In the genomic region with DNA sequence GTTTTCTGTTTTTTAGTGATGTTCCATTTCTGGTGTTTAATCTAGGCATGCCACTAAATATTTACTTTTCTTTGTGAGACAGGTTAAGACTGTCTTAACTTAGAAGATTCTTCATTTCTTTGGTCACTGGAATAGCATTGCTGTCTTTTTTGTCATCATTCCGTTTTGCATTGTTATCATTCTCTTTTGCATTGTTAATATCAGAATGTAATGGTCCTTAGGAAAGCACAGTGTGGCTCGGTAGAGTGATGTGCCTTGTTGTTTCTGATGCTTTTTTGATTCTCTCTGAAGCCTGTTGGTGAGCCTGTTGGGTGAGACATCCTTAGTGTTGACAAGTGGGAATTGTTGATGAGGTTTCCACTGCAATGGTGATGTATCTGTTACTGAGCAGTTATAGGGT, we compare ENCODE assay signal across 4 cellular contexts.
TF ChIP-seq lines count a peak whose summit lies in the region.

No MANE protein-coding gene starts in this region.

TF ChIP-seq in SK-N-SH treated with all-trans-retinoic acid at 6 μM for 48 hours, 23 proteins besides CTCF, POLR2A, EP300 and RAD21:
- TF ChIP-seq ZFP30 (CRISPR knock-in tag; IDR thresholded peaks at IDR 0.05), result 0 out of 2 replicates have a peak, but pooled peaks have one; percentile 16
- no peak for TF ChIP-seq TOX (CRISPR knock-in tag; IDR thresholded peaks at IDR 0.05; ENCODE audit: borderline replicate concordance)

TF ChIP-seq in SK-N-SH, 30 proteins besides CTCF, POLR2A, EP300 and RAD21:
- TF ChIP-seq, protein P1, sequence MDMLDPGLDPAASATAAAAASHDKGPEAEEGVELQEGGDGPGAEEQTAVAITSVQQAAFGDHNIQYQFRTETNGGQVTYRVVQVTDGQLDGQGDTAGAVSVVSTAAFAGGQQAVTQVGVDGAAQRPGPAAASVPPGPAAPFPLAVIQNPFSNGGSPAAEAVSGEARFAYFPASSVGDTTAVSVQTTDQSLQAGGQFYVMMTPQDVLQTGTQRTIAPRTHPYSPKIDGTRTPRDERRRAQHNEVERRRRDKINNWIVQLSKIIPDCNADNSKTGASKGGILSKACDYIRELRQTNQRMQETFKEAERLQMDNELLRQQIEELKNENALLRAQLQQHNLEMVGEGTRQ (IDR thresholded peaks at IDR 0.05; ENCODE audit: borderline replicate concordance, low read depth, low read length), result no peak
- TF ChIP-seq FOXJ3 (CRISPR knock-in tag; IDR thresholded peaks at IDR 0.05) (no peak), POLR2AphosphoS5 (IDR thresholded peaks at IDR 0.05; ENCODE audit: low read depth, low read length) (no peak), YY1 (IDR thresholded peaks at IDR 0.05; ENCODE audit: low read depth) (no peak), SMC3 (IDR thresholded peaks at IDR 0.05; ENCODE audit: low read depth, low read length) (no peak), MAX (IDR thresholded peaks at IDR 0.05; ENCODE audit: low read depth) (no peak), RXRA (IDR thresholded peaks at IDR 0.05; ENCODE audit: borderline replicate concordance, low read depth) (no peak), MXI1 (IDR thresholded peaks at IDR 0.05; ENCODE audit: low read depth, low read length) (no peak), IRF3 (IDR thresholded peaks at IDR 0.05; ENCODE audit: low read depth, low read length) (no peak), NRF1 (IDR thresholded peaks at IDR 0.05; ENCODE audit: low read depth, low read length) (no peak), CHD2 (IDR thresholded peaks at IDR 0.05; ENCODE audit: low read length, partially characterized antibody) (no peak), RFX5 (IDR thresholded peaks at IDR 0.05; ENCODE audit: low read length) (no peak), FOXM1 (IDR thresholded peaks at IDR 0.05; ENCODE audit: low read depth) (no peak), GABPA (IDR thresholded peaks at IDR 0.05; ENCODE audit: low read depth) (no peak), RCOR1 (IDR thresholded peaks at IDR 0.05; ENCODE audit: low read length) (no peak)
- TF ChIP-seq, protein P2, sequence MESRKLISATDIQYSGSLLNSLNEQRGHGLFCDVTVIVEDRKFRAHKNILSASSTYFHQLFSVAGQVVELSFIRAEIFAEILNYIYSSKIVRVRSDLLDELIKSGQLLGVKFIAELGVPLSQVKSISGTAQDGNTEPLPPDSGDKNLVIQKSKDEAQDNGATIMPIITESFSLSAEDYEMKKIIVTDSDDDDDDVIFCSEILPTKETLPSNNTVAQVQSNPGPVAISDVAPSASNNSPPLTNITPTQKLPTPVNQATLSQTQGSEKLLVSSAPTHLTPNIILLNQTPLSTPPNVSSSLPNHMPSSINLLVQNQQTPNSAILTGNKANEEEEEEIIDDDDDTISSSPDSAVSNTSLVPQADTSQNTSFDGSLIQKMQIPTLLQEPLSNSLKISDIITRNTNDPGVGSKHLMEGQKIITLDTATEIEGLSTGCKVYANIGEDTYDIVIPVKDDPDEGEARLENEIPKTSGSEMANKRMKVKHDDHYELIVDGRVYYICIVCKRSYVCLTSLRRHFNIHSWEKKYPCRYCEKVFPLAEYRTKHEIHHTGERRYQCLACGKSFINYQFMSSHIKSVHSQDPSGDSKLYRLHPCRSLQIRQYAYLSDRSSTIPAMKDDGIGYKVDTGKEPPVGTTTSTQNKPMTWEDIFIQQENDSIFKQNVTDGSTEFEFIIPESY (IDR thresholded peaks at IDR 0.05; ENCODE audit: borderline replicate concordance, low read depth), result no peak
TF ChIP-seq in SK-N-SH: peak in this region for 0.

TF ChIP-seq in IMR-90, 13 proteins besides CTCF, POLR2A, EP300 and RAD21:
- TF ChIP-seq MAFK (IDR thresholded peaks at IDR 0.05; ENCODE audit: low read depth, low read length), result no peak
- no peak for TF ChIP-seq FOS (IDR thresholded peaks at IDR 0.05; ENCODE audit: low read depth, low read length)
- TF ChIP-seq SMC3 (IDR thresholded peaks at IDR 0.05; ENCODE audit: low read depth, low read length), result no peak
- TF ChIP-seq CHD1 (IDR thresholded peaks at IDR 0.05; ENCODE audit: low read depth, low read length), result no peak
- TF ChIP-seq ELK1 (IDR thresholded peaks at IDR 0.05; ENCODE audit: borderline replicate concordance, low read depth, low read length), result no peak
- TF ChIP-seq, protein P1 (IDR thresholded peaks at IDR 0.05; ENCODE audit: low read depth, low read length), result no peak
- no peak for TF ChIP-seq MXI1 (IDR thresholded peaks at IDR 0.05; ENCODE audit: borderline replicate concordance, low read depth, low read length)
- no peak for TF ChIP-seq BHLHE40 (IDR thresholded peaks at IDR 0.05; ENCODE audit: low read depth, low read length)
- TF ChIP-seq NFE2L2 (IDR thresholded peaks at IDR 0.05; ENCODE audit: low read depth, low read length), result no peak
- TF ChIP-seq RFX5 (IDR thresholded peaks at IDR 0.05; ENCODE audit: low read depth, low read length), result no peak
- TF ChIP-seq CEBPB (IDR thresholded peaks at IDR 0.05; ENCODE audit: low read depth, low read length), result no peak
- no peak for TF ChIP-seq RCOR1 (IDR thresholded peaks at IDR 0.05; ENCODE audit: insufficient replicate concordance, low read length)
- TF ChIP-seq MAZ (IDR thresholded peaks at IDR 0.05; ENCODE audit: borderline replicate concordance, low read depth, low read length), result no peak

TF ChIP-seq in K562, 482 proteins besides CTCF, POLR2A, EP300 and RAD21:
- TF ChIP-seq KDM1A (IDR thresholded peaks at IDR 0.05), result no peak
- TF ChIP-seq SMAD3 (CRISPR knock-in tag; conservative IDR thresholded peaks at IDR 0.05), result no peak
- no peak for TF ChIP-seq LCOR (CRISPR knock-in tag; IDR thresholded peaks at IDR 0.05)
- no peak for TF ChIP-seq MTA3 (IDR thresholded peaks at IDR 0.05; ENCODE audit: borderline replicate concordance)
- TF ChIP-seq FOXA1 (IDR thresholded peaks at IDR 0.05; ENCODE audit: borderline replicate concordance), result no peak
- TF ChIP-seq GTF2E2 (tag; IDR thresholded peaks at IDR 0.05), result no peak
- TF ChIP-seq POLR3A (IDR thresholded peaks at IDR 0.05; ENCODE audit: borderline replicate concordance, extremely low read depth, insufficient read depth, insufficient read length), result no peak
- no peak for TF ChIP-seq SREBF1 (IDR thresholded peaks at IDR 0.05; ENCODE audit: borderline replicate concordance, low read depth, low read length)
- TF ChIP-seq SAFB2 (IDR thresholded peaks at IDR 0.05; ENCODE audit: borderline replicate concordance, low read depth, low read length, severe bottlenecking), result no peak
- TF ChIP-seq ZBTB34 (CRISPR knock-in tag; IDR thresholded peaks at IDR 0.05), result no peak
- no peak for TF ChIP-seq SMAD4 (CRISPR knock-in tag; conservative IDR thresholded peaks at IDR 0.05)
- no peak for TF ChIP-seq BRD4 (IDR thresholded peaks at IDR 0.05)
- no peak for TF ChIP-seq SMARCC2 (IDR thresholded peaks at IDR 0.05; ENCODE audit: low read depth)
- TF ChIP-seq NCOA4 (IDR thresholded peaks at IDR 0.05; ENCODE audit: partially characterized antibody), result no peak
- TF ChIP-seq CBX5 (IDR thresholded peaks at IDR 0.05; ENCODE audit: borderline replicate concordance, low read depth), result no peak
- no peak for TF ChIP-seq MIER1 (IDR thresholded peaks at IDR 0.05; ENCODE audit: low read depth)
- TF ChIP-seq DIDO1 (tag; IDR thresholded peaks at IDR 0.05; ENCODE audit: low read depth), result no peak
- TF ChIP-seq TFAM (CRISPR knock-in tag; conservative IDR thresholded peaks at IDR 0.05), result no peak
- TF ChIP-seq SAFB (IDR thresholded peaks at IDR 0.05; ENCODE audit: borderline replicate concordance, low read depth, low read length), result no peak
- no peak for TF ChIP-seq EGR1 (conservative IDR thresholded peaks at IDR 0.05)
